ENCODE assay signal across 10 cellular contexts in genomic region chr4:184477201-184477999, GRCh38. TPM values are rescaled to one million over a fixed set of nuclear protein-coding genes. Genes with fewer than 3 reads are reported as not detected.
DNase-seq lines count a peak whose midpoint lies in the region; ATAC-seq and TF ChIP-seq lines count a peak whose summit lies in the region.
"Had no signal": no experiment of that assay in that cellular context is flagged by ENCODE, and none has a peak within 500 bp of the region (broad histone marks: within the 10 kb centered on the region; RNA-seq: fewer than 3 reads in every experiment).

No MANE protein-coding gene starts in this region.

- H4K20me1 ChIP-seq in GM23338 (replicated peaks; ENCODE audit: insufficient read depth) (no peaks in the 10 kb centered on the region; the same call in 1 of the 2 replicates), hepatocyte (ENCODE audit: insufficient read depth, poor library complexity, severe bottlenecking) (no peaks in the 10 kb centered on the region)

- H3K36me3 Mint-ChIP-seq in GM23338 (ENCODE audit: low read depth): peaks cover 4% of the 10 kb centered on the region; the same call in 2 of the 3 replicates
- peaks cover 44% of the 10 kb centered on the region for H3K36me3 Mint-ChIP-seq in activated T-helper 17 cell treated with anti-CD3 and anti-CD28 coated beads, Interleukin-2, amount 50 U/mL, for 72 hours (ENCODE audit: low read depth)

- no peak for ATAC-seq in GM23338
- ATAC-seq in activated T-helper 17 cell treated with anti-CD3 and anti-CD28 coated beads, Interleukin-2, amount 50 U/mL, for 72 hours (replicated peaks): no peak

- intact Hi-C loops in spleen (cut with DNase I; ENCODE audit: low total_unique reads): loop anchor here (10.0 kb wide), 4 partner anchors 57 to 213 kb away; no protein-coding TSS in a partner anchor

- 0 out of 2 replicates have a peak, but pooled peaks cover 11% of the 10 kb centered on the region for H3F3A ChIP-seq in GM23338 (replicated peaks; ENCODE audit: low read depth)

- H3K9me2 ChIP-seq in GM23338 (ENCODE audit: insufficient read depth) (peaks cover 4% of the 10 kb centered on the region; the same call in 1 of the 2 replicates), hepatocyte (replicated peaks; ENCODE audit: insufficient read depth) (no peaks in the 10 kb centered on the region)

- TF ChIP-seq CTCF in GM23338 (conservative IDR thresholded peaks at IDR 0.05; ENCODE audit: low read depth in 2 of 2): no peak
- TF ChIP-seq CTCF in hepatocyte (IDR thresholded peaks at IDR 0.05; ENCODE audit: poor library complexity): no peak
- TF ChIP-seq CTCF in spleen (IDR thresholded peaks at IDR 0.05 in 8 of 11, conservative IDR thresholded peaks at IDR 0.05 in 3 of 11): no peak

- H3K4me2 ChIP-seq in GM23338: 0 out of 2 replicates have a peak overlapping the region, but pooled peaks have one; percentile 47
- peak overlapping the region; percentile 34 for H3K4me2 ChIP-seq in hepatocyte

- DNase-seq in GM23338 (ENCODE audit: low spot score) (no peak), hepatocyte (ENCODE audit: low spot score) (peak; percentile 25), spleen (no peak), AG08395 (ENCODE audit: low spot score) (no peak), kidney glomerular epithelial cell (lab: John Stamatoyannopoulos, UW) (no peak), UCSD-AML1 (lab: John Stamatoyannopoulos, UW; ENCODE audit: unreplicated experiment) (no peak), RKO (ENCODE audit: low spot score) (no peak)
- DNase-seq: NCI-H2107 had no signal

- no peak overlapping the region for H3K27ac Mint-ChIP-seq in GM23338
- peak overlapping the region; percentile 98 for H3K27ac Mint-ChIP-seq in activated T-helper 17 cell treated with anti-CD3 and anti-CD28 coated beads, Interleukin-2, amount 50 U/mL, for 72 hours

- peaks cover 5% of the 10 kb centered on the region; the same call in 1 of the 3 replicates for H3K9me3 Mint-ChIP-seq in GM23338
- H3K9me3 Mint-ChIP-seq in activated T-helper 17 cell treated with anti-CD3 and anti-CD28 coated beads, Interleukin-2, amount 50 U/mL, for 72 hours: no peaks in the 10 kb centered on the region

- H3K79me2 ChIP-seq in GM23338 (replicated peaks; ENCODE audit: insufficient read depth): peaks cover 20% of the 10 kb centered on the region
- H3K79me2 ChIP-seq in hepatocyte: peaks cover 31% of the 10 kb centered on the region

- H3K9me3 ChIP-seq in hepatocyte (ENCODE audit: low read depth) (no peaks in the 10 kb centered on the region), spleen (no peaks in the 10 kb centered on the region)
- H3K9me3 ChIP-seq: ascending aorta had no signal

- peaks cover 22% of the 10 kb centered on the region for H3K4me1 ChIP-seq in GM23338 (ENCODE audit: insufficient read depth)
- H3K4me1 ChIP-seq in hepatocyte (ENCODE audit: insufficient read depth): peaks cover 17% of the 10 kb centered on the region
- H3K4me1 ChIP-seq in spleen: peaks cover 26 to 71% (median 46%) of the 10 kb centered on the region in 6 donors

- no peak overlapping the region for H3K4me3 Mint-ChIP-seq in GM23338
- H3K4me3 Mint-ChIP-seq in activated T-helper 17 cell treated with anti-CD3 and anti-CD28 coated beads, Interleukin-2, amount 50 U/mL, for 72 hours: peak overlapping the region; percentile 96

- no peak for TF ChIP-seq POLR2A in spleen (IDR thresholded peaks at IDR 0.05)

- peaks cover 7% of the 10 kb centered on the region for H3K27me3 Mint-ChIP-seq in GM23338 (ENCODE audit: insufficient read depth, low read depth, poor library complexity)
- H3K27me3 Mint-ChIP-seq in activated T-helper 17 cell treated with anti-CD3 and anti-CD28 coated beads, Interleukin-2, amount 50 U/mL, for 72 hours: no peaks in the 10 kb centered on the region

- no peaks in the 10 kb centered on the region for H3K36me3 ChIP-seq in GM23338 (ENCODE audit: insufficient read depth)
- no peaks in the 10 kb centered on the region for H3K36me3 ChIP-seq in hepatocyte (replicated peaks; ENCODE audit: insufficient read depth, low read depth)
- H3K36me3 ChIP-seq in spleen: no peaks in the 10 kb centered on the region
- H3K36me3 ChIP-seq: ascending aorta had no signal

- H3K4me1 Mint-ChIP-seq in GM23338: peaks cover 18% of the 10 kb centered on the region
- peaks cover 26% of the 10 kb centered on the region for H3K4me1 Mint-ChIP-seq in activated T-helper 17 cell treated with anti-CD3 and anti-CD28 coated beads, Interleukin-2, amount 50 U/mL, for 72 hours

- WGBS in hepatocyte (ENCODE audit: low lambda C conversion rate, missing lambda C conversion rate): 60% methylated on average over 9 of the region's 9 CpGs
- 59 to 78% (median 72%) methylated on average over 9 of the region's 9 CpGs for WGBS in spleen, 5 donors

- H3K27ac ChIP-seq in GM23338 (ENCODE audit: low read depth) (no peak overlapping the region), hepatocyte (no peak overlapping the region), spleen (peak overlapping the region; percentile 96 to 100 (median 100))

- H3K27me3 ChIP-seq in GM23338 (ENCODE audit: insufficient read depth) (no peaks in the 10 kb centered on the region), hepatocyte (no peaks in the 10 kb centered on the region), spleen (replicated peaks in 1 of 7) (no peaks in the 10 kb centered on the region)
- H3K27me3 ChIP-seq: ascending aorta had no signal

- H2AFZ ChIP-seq in GM23338 (no peak overlapping the region), hepatocyte (no peak overlapping the region)

- H3K4me3 ChIP-seq in GM23338 (no peak overlapping the region), hepatocyte (no peak overlapping the region), spleen (peak overlapping the region in 4 of 8 donors; percentile 6 to 84 (median 77))
- H3K4me3 ChIP-seq: ascending aorta had no signal

TF ChIP-seq in GM23338, 12 proteins besides CTCF, POLR2A, EP300 and RAD21 (continues in another document):
- TF ChIP-seq POLR2AphosphoS5 (IDR thresholded peaks at IDR 0.05; ENCODE audit: low read depth) (no peak), CREB1 (CRISPR knock-in tag; IDR thresholded peaks at IDR 0.05; ENCODE audit: low read depth) (no peak), NANOG (IDR thresholded peaks at IDR 0.05; ENCODE audit: borderline replicate concordance) (no peak), ZNF331 (CRISPR knock-in tag; IDR thresholded peaks at IDR 0.05; ENCODE audit: low read depth) (no peak)
- TF ChIP-seq, protein P1, sequence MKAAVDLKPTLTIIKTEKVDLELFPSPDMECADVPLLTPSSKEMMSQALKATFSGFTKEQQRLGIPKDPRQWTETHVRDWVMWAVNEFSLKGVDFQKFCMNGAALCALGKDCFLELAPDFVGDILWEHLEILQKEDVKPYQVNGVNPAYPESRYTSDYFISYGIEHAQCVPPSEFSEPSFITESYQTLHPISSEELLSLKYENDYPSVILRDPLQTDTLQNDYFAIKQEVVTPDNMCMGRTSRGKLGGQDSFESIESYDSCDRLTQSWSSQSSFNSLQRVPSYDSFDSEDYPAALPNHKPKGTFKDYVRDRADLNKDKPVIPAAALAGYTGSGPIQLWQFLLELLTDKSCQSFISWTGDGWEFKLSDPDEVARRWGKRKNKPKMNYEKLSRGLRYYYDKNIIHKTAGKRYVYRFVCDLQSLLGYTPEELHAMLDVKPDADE (IDR thresholded peaks at IDR 0.05): no peak

RNA-seq across cellular contexts. Expression of gene IRF2, which starts 3.0 kb away (rescaled TPM):
- total RNA-seq in GM23338 (2014; rRNA removed; shearing (Covaris generic)): 14.1 and 14.7 TPM in 2 replicates
- 13.6 and 15.0 TPM in 2 replicates for polyA plus RNA-seq in GM23338 (2016; fragmentation: Nextera tagmentation; extraction: Ambion mirVana)
- 10 to 100 TPM; 48.1 to 61.7 TPM for total RNA-seq in activated T-helper 17 cell treated with anti-CD3 and anti-CD28 coated beads, Interleukin-2, amount 50 U/mL, for 72 hours
- total RNA-seq in hepatocyte: 41.1 and 50.5 TPM in 2 replicates
- polyA plus RNA-seq in hepatocyte: 17.7 and 19.1 TPM in 2 replicates
- total RNA-seq in spleen: 100 to 1,000 TPM in 1 of 7 donors, 10 to 100 TPM in 6; 83.2 to 101 (median 90.1) TPM
- 10 to 100 TPM; 27.1 to 44.5 (median 42.4) TPM for polyA plus RNA-seq in spleen

Comparison
In these comparisons a context has a peak if more than half of its experiments do, and no peak if none do; other contexts are left out.
1. H3K27ac ChIP-seq: peak in spleen (8 of 8); none in GM23338 (single experiment) and hepatocyte (single experiment).